ENCODE assay signal across 11 cellular contexts in genomic region chr17:10120113-10120485, GRCh38.
DNase-seq lines count a peak whose midpoint lies in the region; ATAC-seq and TF ChIP-seq lines count a peak whose summit lies in the region.
"Had no signal": no experiment of that assay in that cellular context is flagged by ENCODE, and none has a peak within 500 bp of the region (broad histone marks: within the 10 kb centered on the region; RNA-seq: fewer than 3 reads in every experiment).

No MANE protein-coding gene starts in this region.

- no peak for ATAC-seq in gastroesophageal sphincter

- H3K27ac Mint-ChIP-seq in activated CD4-positive, alpha-beta memory T cell treated with anti-CD3 and anti-CD28 coated beads, Interleukin-2, amount 10 ng/mL, durations not matched to agents 7 days and 5 days = peak overlapping the region; percentile 52
- no peak overlapping the region for H3K27ac Mint-ChIP-seq in activated CD4-positive, alpha-beta memory T cell treated with anti-CD3 and anti-CD28 coated beads for 36 hours

- H3K27me3 Mint-ChIP-seq in activated CD4-positive, alpha-beta memory T cell treated with anti-CD3 and anti-CD28 coated beads, Interleukin-2, amount 10 ng/mL, durations not matched to agents 7 days and 5 days = peaks cover 6% of the 10 kb centered on the region
- peaks cover 15% of the 10 kb centered on the region for H3K27me3 Mint-ChIP-seq in activated CD4-positive, alpha-beta memory T cell treated with anti-CD3 and anti-CD28 coated beads for 36 hours

- H3K27ac ChIP-seq in gastroesophageal sphincter (peak overlapping the region in 3 of 4 donors; percentile 55 to 69 (median 69)), stomach (peak overlapping the region in 4 of 5 donors; percentile 4 to 58 (median 40))
- H3K27ac ChIP-seq: brain microvascular endothelial cell had no signal

- no peak for TF ChIP-seq CTCF in gastroesophageal sphincter (IDR thresholded peaks at IDR 0.05)
- no peak for TF ChIP-seq CTCF in stomach (IDR thresholded peaks at IDR 0.05)

- intact Hi-C loops in activated CD4-positive, alpha-beta memory T cell treated with anti-CD3 and anti-CD28 coated beads for 36 hours (cut with micrococcal nuclease) = no loop called here
- intact Hi-C loops in stomach (cut with DNase I; ENCODE audit: low total_unique reads) = no loop called here

- WGBS in gastroesophageal sphincter (ENCODE audit: low coverage in 1 of 2), 2 donors = no CpG with 5 or more reads among the region's 9 CpGs
- WGBS in stomach, 5 donors = 58 to 77% (median 61%) methylated on average over 7 to 9 of the region's 9 CpGs

- H3K4me1 Mint-ChIP-seq in activated CD4-positive, alpha-beta memory T cell treated with anti-CD3 and anti-CD28 coated beads, Interleukin-2, amount 10 ng/mL, durations not matched to agents 7 days and 5 days = peaks cover 56% of the 10 kb centered on the region
- peaks cover 29% of the 10 kb centered on the region for H3K4me1 Mint-ChIP-seq in activated CD4-positive, alpha-beta memory T cell treated with anti-CD3 and anti-CD28 coated beads for 36 hours (ENCODE audit: low read depth)

- H3K27me3 ChIP-seq in gastroesophageal sphincter = peaks cover 5% of the 10 kb centered on the region
- peaks cover 0 to 19% (median 0%) of the 10 kb centered on the region in 3 donors for H3K27me3 ChIP-seq in stomach
- H3K27me3 ChIP-seq: brain microvascular endothelial cell had no signal

- CTCF ChIA-PET in activated CD4-positive, alpha-beta memory T cell treated with anti-CD3 and anti-CD28 coated beads, Interleukin-2, amount 10 ng/mL, durations not matched to agents 7 days and 5 days (lab: Charles Lee) = interaction anchor here (0.5 kb wide), 1 partner anchor 93 kb away, joined by 5 read pairs; no protein-coding TSS in a partner anchor
- CTCF ChIA-PET in activated CD4-positive, alpha-beta memory T cell treated with anti-CD3 and anti-CD28 coated beads for 36 hours (lab: Charles Lee) = no interaction called here

- H3K9me3 ChIP-seq in gastroesophageal sphincter = no peaks in the 10 kb centered on the region
- no peaks in the 10 kb centered on the region for H3K9me3 ChIP-seq in stomach

- H3K36me3 ChIP-seq in gastroesophageal sphincter (no peaks in the 10 kb centered on the region), stomach (no peaks in the 10 kb centered on the region)
- H3K36me3 ChIP-seq: brain microvascular endothelial cell had no signal

- H3K4me1 ChIP-seq in gastroesophageal sphincter (peaks cover 0 to 96% (median 41%) of the 10 kb centered on the region in 3 donors), stomach (peaks cover 4 to 79% (median 48%) of the 10 kb centered on the region in 4 donors)

- H3K4me3 Mint-ChIP-seq in activated CD4-positive, alpha-beta memory T cell treated with anti-CD3 and anti-CD28 coated beads, Interleukin-2, amount 10 ng/mL, durations not matched to agents 7 days and 5 days = no peak overlapping the region
- no peak overlapping the region for H3K4me3 Mint-ChIP-seq in activated CD4-positive, alpha-beta memory T cell treated with anti-CD3 and anti-CD28 coated beads for 36 hours

- H3K9me3 Mint-ChIP-seq in activated CD4-positive, alpha-beta memory T cell treated with anti-CD3 and anti-CD28 coated beads, Interleukin-2, amount 10 ng/mL, durations not matched to agents 7 days and 5 days = no peaks in the 10 kb centered on the region
- H3K9me3 Mint-ChIP-seq in activated CD4-positive, alpha-beta memory T cell treated with anti-CD3 and anti-CD28 coated beads for 36 hours = no peaks in the 10 kb centered on the region
- H3K9me3 Mint-ChIP-seq: activated T-cell treated with anti-CD3 and anti-CD28 coated beads, Interleukin-2, amount 50 U/mL, for 72 hours had no signal

- DNase-seq in activated CD4-positive, alpha-beta memory T cell treated with anti-CD3 and anti-CD28 coated beads, Interleukin-2, amount 10 ng/mL, durations not matched to agents 7 days and 5 days = no peak
- DNase-seq in activated CD4-positive, alpha-beta memory T cell treated with anti-CD3 and anti-CD28 coated beads for 36 hours = no peak
- DNase-seq in NOMO-1 (lab: John Stamatoyannopoulos, UW; ENCODE audit: unreplicated experiment in 2 of 2) (peak; percentile 64 to 67), stomach (no peak), T-helper 1 cell (no peak), erythroblast (lab: John Stamatoyannopoulos, UW) (no peak), NCI-H2081 (lab: John Stamatoyannopoulos, UW) (no peak)
- DNase-seq: activated T-cell treated with anti-CD3 and anti-CD28 coated beads, Interleukin-2, amount 50 U/mL, for 72 hours; brain microvascular endothelial cell; NCI-H2029 treated with DMSO at 0.1 percent for 48 hours had no signal

- POLR2A ChIA-PET in activated CD4-positive, alpha-beta memory T cell treated with anti-CD3 and anti-CD28 coated beads, Interleukin-2, amount 10 ng/mL, durations not matched to agents 7 days and 5 days (lab: Charles Lee) = no interaction called here
- POLR2A ChIA-PET in activated CD4-positive, alpha-beta memory T cell treated with anti-CD3 and anti-CD28 coated beads for 36 hours (lab: Charles Lee) = no interaction called here

- no peak for TF ChIP-seq POLR2A in gastroesophageal sphincter (IDR thresholded peaks at IDR 0.05)
- TF ChIP-seq POLR2A in stomach (IDR thresholded peaks at IDR 0.05) = no peak
- no peak for TF ChIP-seq POLR2A in erythroblast (IDR thresholded peaks at IDR 0.05; ENCODE audit: low read length)

- no peak overlapping the region for H3K4me3 ChIP-seq in gastroesophageal sphincter
- H3K4me3 ChIP-seq in stomach = no peak overlapping the region

- TF ChIP-seq EP300 in gastroesophageal sphincter (IDR thresholded peaks at IDR 0.05) (no peak), stomach (IDR thresholded peaks at IDR 0.05) (no peak)

- peaks cover 4% of the 10 kb centered on the region for H3K36me3 Mint-ChIP-seq in activated CD4-positive, alpha-beta memory T cell treated with anti-CD3 and anti-CD28 coated beads, Interleukin-2, amount 10 ng/mL, durations not matched to agents 7 days and 5 days (ENCODE audit: low read depth)
- H3K36me3 Mint-ChIP-seq in activated CD4-positive, alpha-beta memory T cell treated with anti-CD3 and anti-CD28 coated beads for 36 hours = no peaks in the 10 kb centered on the region

Comparison
In these comparisons a context has a peak if more than half of its experiments do, and no peak if none do; other contexts are left out.
1. DNase-seq: peak in NOMO-1 (2 of 2); none in activated CD4-positive, alpha-beta memory T cell treated with anti-CD3 and anti-CD28 coated beads, Interleukin-2, amount 10 ng/mL, durations not matched to agents 7 days and 5 days (single experiment), activated CD4-positive, alpha-beta memory T cell treated with anti-CD3 and anti-CD28 coated beads for 36 hours (single experiment), stomach (single experiment), T-helper 1 cell (0 of 5), erythroblast (0 of 2) and NCI-H2081 (0 of 2).